In genomic region chr18:77056399-77057015, GRCh38 we compare ENCODE assay signal across 9 cellular contexts.
A peak's percentile ranks its signal among the peaks of the same experiment; 100 is the strongest.
DNase-seq lines count a peak whose midpoint lies in the region; ATAC-seq and TF ChIP-seq lines count a peak whose summit lies in the region.
"Had no signal": no experiment of that assay in that cellular context is flagged by ENCODE, and none has a peak within 500 bp of the region (broad histone marks: within the 10 kb centered on the region; RNA-seq: fewer than 3 reads in every experiment).

No MANE protein-coding gene starts in this region.

- H3K4me3 ChIP-seq in Caco-2 (ENCODE audit: low read depth, low read length) (peak overlapping the region; percentile 5; the same call in 1 of the 2 replicates), OCI-LY3 (ENCODE audit: low read length) (no peak overlapping the region), esophagus muscularis mucosa (no peak overlapping the region), parathyroid adenoma (ENCODE audit: low read depth, low read length) (no peak overlapping the region)

- POLR2A ChIA-PET in Caco-2 (lab: Charles Lee): no interaction called here

- no peaks in the 10 kb centered on the region for H3K36me3 Mint-ChIP-seq in Caco-2 (ENCODE audit: insufficient read depth, unreplicated experiment)

- peaks cover 8% of the 10 kb centered on the region; the same call in 1 of the 2 replicates for H3K79me2 ChIP-seq in OCI-LY3 (ENCODE audit: low read length)
- H3K79me2 ChIP-seq in parathyroid adenoma: peaks cover 40% of the 10 kb centered on the region

- no peak overlapping the region for H3K27ac ChIP-seq in OCI-LY3 (ENCODE audit: low read length)
- peak overlapping the region; percentile 55 to 73 (median 70) for H3K27ac ChIP-seq in esophagus muscularis mucosa (replicated peaks in 1 of 4)
- peak overlapping the region; percentile 89 for H3K27ac ChIP-seq in parathyroid adenoma

- TF ChIP-seq CTCF in Caco-2 (IDR thresholded peaks at IDR 0.05; ENCODE audit: insufficient read depth in 1 of 2, low read depth in 1 of 2, low read length in 1 of 2, severe bottlenecking in 1 of 2, unreplicated experiment in 1 of 2): no peak
- no peak for TF ChIP-seq CTCF in OCI-LY3 (IDR thresholded peaks at IDR 0.05; ENCODE audit: low read depth, low read length)
- no peak for TF ChIP-seq CTCF in esophagus muscularis mucosa (IDR thresholded peaks at IDR 0.05)
- TF ChIP-seq CTCF in parathyroid adenoma (IDR thresholded peaks at IDR 0.05): no peak

- H3K27me3 Mint-ChIP-seq in Caco-2 (ENCODE audit: insufficient read depth, unreplicated experiment): no peaks in the 10 kb centered on the region

- no peak for TF ChIP-seq EP300 in esophagus muscularis mucosa (IDR thresholded peaks at IDR 0.05)

- H3K27me3 ChIP-seq in Caco-2 (replicated peaks; ENCODE audit: control insufficient read depth, insufficient read depth, low read length) (no peaks in the 10 kb centered on the region), OCI-LY3 (ENCODE audit: low read depth, low read length) (no peaks in the 10 kb centered on the region), esophagus muscularis mucosa (no peaks in the 10 kb centered on the region), parathyroid adenoma (ENCODE audit: control insufficient read depth, insufficient read depth, low read length) (no peaks in the 10 kb centered on the region)

- H4K20me1 ChIP-seq in OCI-LY3 (ENCODE audit: insufficient read depth, low read length): peaks cover 16% of the 10 kb centered on the region

- ATAC-seq in GM21786 (IDR thresholded peaks at IDR 0.05; ENCODE audit: unreplicated experiment) (no peak), GM18868 (IDR thresholded peaks at IDR 0.05; ENCODE audit: unreplicated experiment) (no peak), HG03457 (IDR thresholded peaks at IDR 0.05; ENCODE audit: unreplicated experiment) (no peak)

- H2AFZ ChIP-seq in OCI-LY3 (ENCODE audit: low read depth, low read length) (no peak overlapping the region), parathyroid adenoma (no peak overlapping the region)

- H3K4me1 Mint-ChIP-seq in Caco-2 (ENCODE audit: low read depth, unreplicated experiment): peaks cover 12% of the 10 kb centered on the region

- H3K4me2 ChIP-seq in OCI-LY3 (ENCODE audit: low read length): peak overlapping the region; percentile 82
- H3K4me2 ChIP-seq in parathyroid adenoma (ENCODE audit: low read length): peak overlapping the region; percentile 2
- H3K4me2 ChIP-seq: KMS-11 had no signal

- H3K9ac ChIP-seq in OCI-LY3 (ENCODE audit: low read length) (no peak overlapping the region), parathyroid adenoma (no peak overlapping the region)
- H3K9ac ChIP-seq: KMS-11 had no signal

- no peaks in the 10 kb centered on the region for H3K9me3 Mint-ChIP-seq in Caco-2 (ENCODE audit: unreplicated experiment)

- H3K4me1 ChIP-seq in Caco-2: peaks cover 28% of the 10 kb centered on the region
- H3K4me1 ChIP-seq in OCI-LY3 (ENCODE audit: low read length): peaks cover 58% of the 10 kb centered on the region
- H3K4me1 ChIP-seq in esophagus muscularis mucosa: peaks cover 38 to 65% (median 54%) of the 10 kb centered on the region in 4 donors
- peaks cover 40% of the 10 kb centered on the region for H3K4me1 ChIP-seq in parathyroid adenoma

- intact Hi-C loops in Caco-2 (cut with micrococcal nuclease; ENCODE audit: unreplicated experiment) (loop anchor here (5.0 kb wide), 4 partner anchors 74 to 564 kb away; partner anchors contain the start of genes MBP and ZNF236), esophagus muscularis mucosa (cut with DNase I) (loop anchor here (10.0 kb wide), 1 partner anchor 52 kb away; no protein-coding TSS in a partner anchor)

- peak; percentile 36 to 54 for DNase-seq in Caco-2
- no peak for DNase-seq in esophagus muscularis mucosa (ENCODE audit: extremely low spot score)
- no peak for DNase-seq in NCI-H345 treated with DMSO at 0.1 percent for 48 hours (lab: John Stamatoyannopoulos, UW; ENCODE audit: unreplicated experiment)

- no TSS peak for BruUV-seq in Caco-2 (replicated peaks; lab: Mats Ljungman, UMichigan)

- H3K36me3 ChIP-seq in Caco-2 (ENCODE audit: control insufficient read depth, insufficient read depth, low read length) (no peaks in the 10 kb centered on the region), OCI-LY3 (replicated peaks; ENCODE audit: low read depth, low read length) (peaks cover 14% of the 10 kb centered on the region), esophagus muscularis mucosa (no peaks in the 10 kb centered on the region), parathyroid adenoma (ENCODE audit: control insufficient read depth, insufficient read depth, low read length) (no peaks in the 10 kb centered on the region)

- 48% methylated on average over 13 of the region's 20 CpGs for WGBS in esophagus muscularis mucosa

- CTCF ChIA-PET in Caco-2 (lab: Charles Lee): interaction anchor here (0.5 to 1.0 kb wide), 2 partner anchors 74 to 155 kb away, joined by 3 read pairs; no protein-coding TSS in a partner anchor

- TF ChIP-seq POLR2A in esophagus muscularis mucosa (IDR thresholded peaks at IDR 0.05; ENCODE audit: low read depth): no peak

- H3K4me3 Mint-ChIP-seq in Caco-2 (ENCODE audit: unreplicated experiment): peak overlapping the region; percentile 82

- no peaks in the 10 kb centered on the region for H3K9me3 ChIP-seq in Caco-2
- H3K9me3 ChIP-seq in OCI-LY3 (ENCODE audit: insufficient read depth, low read length): no peaks in the 10 kb centered on the region
- H3K9me3 ChIP-seq in esophagus muscularis mucosa: no peaks in the 10 kb centered on the region
- H3K9me3 ChIP-seq in parathyroid adenoma (ENCODE audit: control insufficient read depth, low read length): no peaks in the 10 kb centered on the region

- H3K27ac Mint-ChIP-seq in Caco-2 (ENCODE audit: unreplicated experiment): peak overlapping the region; percentile 94

Comparison
In these comparisons a context has a peak if more than half of its experiments do, and no peak if none do; other contexts are left out.
1. DNase-seq: peak in Caco-2 (2 of 2); none in esophagus muscularis mucosa (single experiment) and NCI-H345 treated with DMSO at 0.1 percent for 48 hours (single experiment).